Comparison of ENCODE assay signal across 5 cellular contexts in the genomic region with DNA sequence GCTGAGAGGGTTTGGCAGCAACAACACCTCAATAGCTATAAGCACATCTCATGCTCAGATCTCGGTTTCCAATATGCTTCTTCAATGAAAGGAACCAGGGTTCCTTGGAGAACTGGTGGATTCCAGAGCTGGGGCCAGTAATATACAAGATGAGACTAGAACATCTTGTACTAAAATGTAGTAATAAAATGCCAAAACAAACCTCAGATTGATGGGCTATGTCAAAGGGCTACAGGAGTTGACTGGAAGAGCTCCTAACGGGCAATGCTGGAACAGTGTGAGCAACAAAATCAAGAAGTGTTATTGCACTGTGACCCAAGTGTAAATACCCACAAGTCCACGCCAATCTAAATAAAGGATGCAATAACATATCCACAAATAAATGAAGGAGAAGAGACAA.
"Had no signal": no experiment of that assay in that cellular context is flagged by ENCODE, and none has a peak within 500 bp of the region (broad histone marks: within the 10 kb centered on the region; RNA-seq: fewer than 3 reads in every experiment).

No MANE protein-coding gene starts in this region.

- ATAC-seq: GM23338, HepG2 had no signal

- H2AFZ ChIP-seq: GM23338 had no signal

- DNase-seq: HCEC 1CT, KBM-7 had no signal

- H3K27ac ChIP-seq: HL-60 had no signal

- H3K4me3 ChIP-seq: GM23338 had no signal

- H3K4me2 ChIP-seq: GM23338 had no signal
